ENCODE assay signal across 8 cellular contexts in genomic region chr22:21646608-21647590, GRCh38. TPM values are rescaled to one million over a fixed set of nuclear protein-coding genes. Genes with fewer than 3 reads are reported as not detected.
DNase-seq lines count a peak whose midpoint lies in the region; ATAC-seq and TF ChIP-seq lines count a peak whose summit lies in the region.

No MANE protein-coding gene starts in this region.

- H3K27ac ChIP-seq in A673 (ENCODE audit: low read depth, low read length, poor library complexity, severe bottlenecking) = no peak overlapping the region

- H3K4me1 Mint-ChIP-seq in WTC11 = peaks cover 22% of the 10 kb centered on the region

- intact Hi-C loops in A673 (cut with micrococcal nuclease; ENCODE audit: unreplicated experiment) = no loop called here

- POLR2A ChIA-PET in A673 (lab: Charles Lee; ENCODE audit: low non-redundant PET) (no interaction called here), WTC11 (lab: Charles Lee) (interaction anchor here (0.6 to 1.0 kb wide), 3 partner anchors 18 to 85 kb away, joined by 3 read pairs; no protein-coding TSS in a partner anchor)

- no peaks in the 10 kb centered on the region for H3K27me3 Mint-ChIP-seq in WTC11 (ENCODE audit: low read depth)

- peaks cover 11% of the 10 kb centered on the region for H3K4me1 ChIP-seq in A673 (ENCODE audit: insufficient read depth, low read length, poor library complexity, severe bottlenecking)

- no peak overlapping the region for H3K4me3 Mint-ChIP-seq in WTC11

- ATAC-seq in WTC11 (peak; percentile 21), GM21381 (IDR thresholded peaks at IDR 0.05; ENCODE audit: unreplicated experiment) (no peak)

- DNase-seq in A673 (ENCODE audit: low spot score) (peak; percentile 91), NCI-H2227 (lab: John Stamatoyannopoulos, UW; ENCODE audit: unreplicated experiment) (peak; percentile 90), WTC11 (ENCODE audit: low spot score) (peak; percentile 85), cardiac fibroblast (ENCODE audit: low read depth in 2 of 2) (peak; percentile 87 to 88), kidney tubule cell (ENCODE audit: low spot score) (peak; percentile 78)
- peak; percentile 62 to 73 for DNase-seq in stimulated activated CD4-positive, alpha-beta T cell treated with anti-CD3 and anti-CD28 coated beads, Interleukin-4, amount 100 ng/mL, for 4 hours

- H3K27ac Mint-ChIP-seq in WTC11 = no peak overlapping the region; the same call in 1 of the 2 replicates

- H3K4me3 ChIP-seq in A673 (ENCODE audit: low read depth, low read length, poor library complexity, severe bottlenecking) (no peak overlapping the region), cardiac fibroblast (replicated peaks in 1 of 2; ENCODE audit: low read depth in 2 of 2, low read length in 2 of 2) (no peak overlapping the region)

- no peaks in the 10 kb centered on the region for H3K9me3 ChIP-seq in A673 (ENCODE audit: low read depth, low read length, poor library complexity, severe bottlenecking)

- CTCF ChIA-PET in A673 (lab: Charles Lee) (interaction anchor here (0.6 to 1.1 kb wide), 7 partner anchors 10 to 843 kb away, joined by 3 to 4 read pairs (median 3); partner anchors contain the start of gene CCDC116), WTC11 (lab: Charles Lee) (interaction anchor here (0.5 to 4.0 kb wide), 36 partner anchors 8 to 1214 kb away, joined by 3 to 91 read pairs (median 4); partner anchors contain the start of genes CCDC116, PPIL2, PPM1F and YDJC)

- H3K27me3 ChIP-seq in A673 (replicated peaks; ENCODE audit: insufficient read depth, low read depth, low read length, poor library complexity) = no peaks in the 10 kb centered on the region

- no peaks in the 10 kb centered on the region for H3K36me3 ChIP-seq in A673 (ENCODE audit: insufficient read depth, low read length, poor library complexity, severe bottlenecking)

- BruUV-seq in A673 (replicated peaks; lab: Mats Ljungman, UMichigan) = no TSS peak

- TF ChIP-seq CTCF in A673 (conservative IDR thresholded peaks at IDR 0.05; ENCODE audit: low read depth, low read length) = peak; percentile 88
- TF ChIP-seq CTCF in WTC11 (IDR thresholded peaks at IDR 0.05) = peak; percentile 74
- peak; percentile 87 for TF ChIP-seq CTCF in cardiac fibroblast (IDR thresholded peaks at IDR 0.05; ENCODE audit: low read depth, low read length)

- H3K36me3 Mint-ChIP-seq in WTC11 = peaks cover 28% of the 10 kb centered on the region

- no peaks in the 10 kb centered on the region for H3K9me3 Mint-ChIP-seq in WTC11

- peak; percentile 8 for TF ChIP-seq POLR2A in GM19099 (IDR thresholded peaks at IDR 0.05; ENCODE audit: extremely low read depth, insufficient read length, low read depth)

TF ChIP-seq in WTC11, 78 proteins besides CTCF, POLR2A, EP300 and RAD21:
- TF ChIP-seq E2F4 (CRISPR knock-in tag; IDR thresholded peaks at IDR 0.05; ENCODE audit: borderline replicate concordance, low read depth) = no peak
- TF ChIP-seq SMAD3 (CRISPR knock-in tag; IDR thresholded peaks at IDR 0.05; ENCODE audit: borderline replicate concordance) = no peak
- no peak for TF ChIP-seq ELF4 (CRISPR knock-in tag; IDR thresholded peaks at IDR 0.05; ENCODE audit: low read depth)
- TF ChIP-seq NR1H2 (CRISPR knock-in tag; IDR thresholded peaks at IDR 0.05) = no peak
- no peak for TF ChIP-seq FOXK1 (CRISPR knock-in tag; IDR thresholded peaks at IDR 0.05)
- TF ChIP-seq MYBL2 (CRISPR knock-in tag; IDR thresholded peaks at IDR 0.05) = no peak
- TF ChIP-seq ZNF532 (CRISPR knock-in tag; IDR thresholded peaks at IDR 0.05; ENCODE audit: borderline replicate concordance) = no peak
- no peak for TF ChIP-seq IRF1 (CRISPR knock-in tag; IDR thresholded peaks at IDR 0.05)
- no peak for TF ChIP-seq KAT7 (CRISPR knock-in tag; IDR thresholded peaks at IDR 0.05; ENCODE audit: borderline replicate concordance)
- TF ChIP-seq ZNF425 (CRISPR knock-in tag; conservative IDR thresholded peaks at IDR 0.05) = no peak

RNA-seq across cellular contexts. Expression of gene SDF2L1, which starts 4.8 kb away (rescaled TPM):
- total RNA-seq in A673 (2021) = 50.1 and 55.3 TPM in 2 replicates
- 52.2 to 73.6 TPM (median 57.0 TPM) in 3 replicates for total RNA-seq in WTC11 (2021)

RNA-seq across cellular contexts. Expression of gene CCDC116, which starts 14.3 kb away (rescaled TPM):
- total RNA-seq in A673 (2021) = 1.3 and 2.3 TPM in 2 replicates
- total RNA-seq in WTC11 (2021) = 0.14 to 0.57 TPM (median 0.27 TPM) in 3 replicates

RNA-seq across cellular contexts. Expression of gene YDJC, which starts 17.1 kb away (rescaled TPM):
- total RNA-seq in A673 (2021) (33.8 and 37.0 TPM in 2 replicates), WTC11 (2021) (39.1 to 42.1 TPM (median 39.8 TPM) in 3 replicates)

RNA-seq across cellular contexts. Expression of gene PPIL2, which starts 18.9 kb away (rescaled TPM):
- 46.8 and 49.3 TPM in 2 replicates for total RNA-seq in A673 (2021)
- total RNA-seq in WTC11 (2021) = 35.6 to 47.5 TPM (median 37.4 TPM) in 3 replicates
